ENCODE assay signal across 11 cellular contexts in genomic region chr4:173040200-173040599, GRCh38.
A peak's percentile ranks its signal among the peaks of the same experiment; 100 is the strongest.
DNase-seq lines count a peak whose midpoint lies in the region; ATAC-seq, FAIRE-seq and TF ChIP-seq lines count a peak whose summit lies in the region.
"Had no signal": no experiment of that assay in that cellular context is flagged by ENCODE, and none has a peak within 500 bp of the region (broad histone marks: within the 10 kb centered on the region; RNA-seq: fewer than 3 reads in every experiment).

No MANE protein-coding gene starts in this region.

- DNase-seq in Kasumi-1 (lab: John Stamatoyannopoulos, UW) (peak; percentile 18 to 26), epithelial cell of proximal tubule (ENCODE audit: low read depth) (peak; percentile 91), pancreas (peak in 4 of 6 donors; percentile 35 to 85 (median 76)), middle frontal gyrus (ENCODE audit: extremely low spot score, low spot score) (no peak), PC-9 (no peak)
- DNase-seq in activated CD4-positive, alpha-beta T cell treated with anti-CD3 and anti-CD28 coated beads, Interleukin-2, amount 10 ng/mL, durations not matched to agents 7 days and 5 days = no peak
- DNase-seq: NCI-H524 treated with DMSO at 0.1 percent for 48 hours had no signal

- H3K79me2 ChIP-seq in PC-9 (ENCODE audit: low read depth) = no peaks in the 10 kb centered on the region

- H3K4me1 Mint-ChIP-seq in activated CD4-positive, alpha-beta T cell treated with anti-CD3 and anti-CD28 coated beads, Interleukin-2, amount 10 ng/mL, durations not matched to agents 7 days and 5 days = no peaks in the 10 kb centered on the region

- H3K4me3 Mint-ChIP-seq in activated CD4-positive, alpha-beta T cell treated with anti-CD3 and anti-CD28 coated beads, Interleukin-2, amount 10 ng/mL, durations not matched to agents 7 days and 5 days = no peak overlapping the region
- H3K4me3 Mint-ChIP-seq: stimulated activated naive CD8-positive, alpha-beta T cell treated with anti-CD3 and anti-CD28 coated beads, Interleukin-15, Interleukin-2, amounts not matched to agents 100 ng/mL and 50 ng/mL, for 24 hours had no signal

- peak; percentile 49 for ATAC-seq in GM18861 (IDR thresholded peaks at IDR 0.05; ENCODE audit: unreplicated experiment)
- peak; percentile 86 to 92 (median 90) for ATAC-seq in pancreas
- no peak for ATAC-seq in HG02571 (IDR thresholded peaks at IDR 0.05; ENCODE audit: unreplicated experiment)
- ATAC-seq: GM12878 had no signal

- H4K20me1 ChIP-seq in PC-9 (ENCODE audit: insufficient read depth) = no peaks in the 10 kb centered on the region

- H3F3A ChIP-seq in PC-9 (ENCODE audit: insufficient read depth, low read depth) = 0 out of 2 replicates have a peak, but pooled peaks cover 5% of the 10 kb centered on the region

- no peak overlapping the region for H3K27ac Mint-ChIP-seq in activated CD4-positive, alpha-beta T cell treated with anti-CD3 and anti-CD28 coated beads, Interleukin-2, amount 10 ng/mL, durations not matched to agents 7 days and 5 days
- H3K27ac Mint-ChIP-seq: stimulated activated naive CD8-positive, alpha-beta T cell treated with anti-CD3 and anti-CD28 coated beads, Interleukin-15, Interleukin-2, amounts not matched to agents 100 ng/mL and 50 ng/mL, for 24 hours had no signal

- no peak overlapping the region for H2AFZ ChIP-seq in PC-9

- H3K9me3 Mint-ChIP-seq in activated CD4-positive, alpha-beta T cell treated with anti-CD3 and anti-CD28 coated beads, Interleukin-2, amount 10 ng/mL, durations not matched to agents 7 days and 5 days = no peaks in the 10 kb centered on the region
- H3K9me3 Mint-ChIP-seq: stimulated activated naive CD8-positive, alpha-beta T cell treated with anti-CD3 and anti-CD28 coated beads, Interleukin-15, Interleukin-2, amounts not matched to agents 100 ng/mL and 50 ng/mL, for 24 hours had no signal

- CTCF ChIA-PET in activated CD4-positive, alpha-beta T cell treated with anti-CD3 and anti-CD28 coated beads, Interleukin-2, amount 10 ng/mL, durations not matched to agents 7 days and 5 days (lab: Charles Lee) = no interaction called here
- CTCF ChIA-PET in PC-9 (lab: Charles Lee) = interaction anchor here (0.6 kb wide), 1 partner anchor 27 kb away, joined by 3 read pairs; no protein-coding TSS in a partner anchor

- H3K36me3 ChIP-seq in pancreas (no peaks in the 10 kb centered on the region), PC-9 (ENCODE audit: low read depth) (no peaks in the 10 kb centered on the region)

- BruUV-seq in PC-9 (replicated peaks; lab: Mats Ljungman, UMichigan) = no TSS peak

- H3K27ac ChIP-seq in pancreas (peak overlapping the region; percentile 49 to 79 (median 68)), PC-9 (no peak overlapping the region)

- H3K9me2 ChIP-seq in PC-9 (ENCODE audit: insufficient read depth) = no peaks in the 10 kb centered on the region

- H3K36me3 Mint-ChIP-seq in activated CD4-positive, alpha-beta T cell treated with anti-CD3 and anti-CD28 coated beads, Interleukin-2, amount 10 ng/mL, durations not matched to agents 7 days and 5 days (ENCODE audit: low read depth) = no peaks in the 10 kb centered on the region

- intact Hi-C loops in pancreas (cut with DNase I) (no loop called here), PC-9 (cut with micrococcal nuclease; ENCODE audit: unreplicated experiment) (no loop called here)

- 2 to 3% methylated on average over 1 of the region's 1 CpG for WGBS in pancreas, 2 donors

- H3K4me1 ChIP-seq in pancreas (peaks cover 13 to 33% (median 27%) of the 10 kb centered on the region in 3 donors), PC-9 (replicated peaks; ENCODE audit: insufficient read depth) (peaks cover 14% of the 10 kb centered on the region; the same call in 1 of the 2 replicates)

- POLR2A ChIA-PET in activated CD4-positive, alpha-beta T cell treated with anti-CD3 and anti-CD28 coated beads, Interleukin-2, amount 10 ng/mL, durations not matched to agents 7 days and 5 days (lab: Charles Lee) = no interaction called here
- POLR2A ChIA-PET in PC-9 (lab: Charles Lee; ENCODE audit: unreplicated experiment) = no interaction called here

- H3K27me3 ChIP-seq in pancreas (no peaks in the 10 kb centered on the region), PC-9 (ENCODE audit: insufficient read depth, low read depth) (no peaks in the 10 kb centered on the region)

- H3K27me3 Mint-ChIP-seq in activated CD4-positive, alpha-beta T cell treated with anti-CD3 and anti-CD28 coated beads, Interleukin-2, amount 10 ng/mL, durations not matched to agents 7 days and 5 days = peaks cover 21% of the 10 kb centered on the region

- no peak overlapping the region for H3K4me2 ChIP-seq in PC-9

- FAIRE-seq in pancreas (lab: Jason Lieb, UNC) = no peak
- FAIRE-seq: GM12878 had no signal

- H3K4me3 ChIP-seq in epithelial cell of proximal tubule (ENCODE audit: low read depth, low read length) = peak overlapping the region; percentile 28
- H3K4me3 ChIP-seq in pancreas = peak overlapping the region in 1 of 4 donors; percentile 5
- H3K4me3 ChIP-seq in PC-9 = no peak overlapping the region
- H3K4me3 ChIP-seq: GM12878 had no signal

- TF ChIP-seq CTCF in epithelial cell of proximal tubule (conservative IDR thresholded peaks at IDR 0.05; ENCODE audit: low read depth, low read length) (no peak), pancreas (IDR thresholded peaks at IDR 0.05) (no peak), PC-9 (conservative IDR thresholded peaks at IDR 0.05) (no peak)

- H3K9me3 ChIP-seq in pancreas (no peaks in the 10 kb centered on the region), PC-9 (ENCODE audit: insufficient read depth, low read depth) (no peaks in the 10 kb centered on the region)

Comparison
In these comparisons a context has a peak if more than half of its experiments do, and no peak if none do; other contexts are left out.
1. DNase-seq: peak in Kasumi-1 (2 of 2), epithelial cell of proximal tubule (single experiment) and pancreas (4 of 6); none in activated CD4-positive, alpha-beta T cell treated with anti-CD3 and anti-CD28 coated beads, Interleukin-2, amount 10 ng/mL, durations not matched to agents 7 days and 5 days (single experiment), middle frontal gyrus (single experiment) and PC-9 (0 of 2).